ENCODE assay signal across 1 cellular context in the genomic region with DNA sequence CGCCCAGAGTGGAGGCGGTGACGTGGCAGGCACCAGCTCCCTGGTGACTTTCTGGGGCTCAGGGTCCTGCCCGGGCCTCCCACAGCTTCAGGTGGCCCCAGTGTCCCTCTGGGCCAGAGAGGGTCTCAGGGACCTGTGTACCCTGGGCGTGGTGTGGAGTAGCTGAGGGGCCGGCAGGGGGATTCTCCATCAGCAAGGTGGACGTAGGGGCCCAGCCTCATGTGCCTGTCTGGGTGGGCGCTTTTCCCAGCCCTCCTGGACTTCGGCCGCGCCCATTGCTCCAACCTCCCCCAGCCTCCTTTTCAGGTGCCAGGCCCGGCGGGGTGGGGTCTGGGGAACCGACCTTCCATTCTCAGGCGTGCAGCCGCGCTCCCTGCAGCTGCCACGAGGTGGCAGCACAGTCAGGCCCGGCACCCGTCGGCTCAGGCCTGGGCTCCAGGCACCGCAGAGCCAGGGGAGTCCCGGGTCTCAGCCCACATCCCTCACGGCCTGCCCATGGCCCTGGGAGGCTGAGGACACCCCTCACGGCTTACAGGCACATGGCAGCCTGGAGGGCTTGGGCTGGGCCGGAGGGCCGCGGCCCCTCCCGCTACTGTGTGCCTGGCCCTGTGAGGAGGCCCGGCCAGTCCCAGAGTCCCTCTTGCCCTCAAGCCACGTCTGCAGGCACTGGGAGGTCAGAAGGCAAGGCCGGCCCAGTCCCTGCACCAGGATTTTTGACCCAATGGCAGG.
A peak's percentile ranks its signal among the peaks of the same experiment; 100 is the strongest.
TF ChIP-seq lines count a peak whose summit lies in the region.

No MANE protein-coding gene starts in this region.

TF ChIP-seq in HEK293, 187 proteins besides CTCF, POLR2A, EP300 and RAD21 (continued from another document):
- TF ChIP-seq, protein P1, sequence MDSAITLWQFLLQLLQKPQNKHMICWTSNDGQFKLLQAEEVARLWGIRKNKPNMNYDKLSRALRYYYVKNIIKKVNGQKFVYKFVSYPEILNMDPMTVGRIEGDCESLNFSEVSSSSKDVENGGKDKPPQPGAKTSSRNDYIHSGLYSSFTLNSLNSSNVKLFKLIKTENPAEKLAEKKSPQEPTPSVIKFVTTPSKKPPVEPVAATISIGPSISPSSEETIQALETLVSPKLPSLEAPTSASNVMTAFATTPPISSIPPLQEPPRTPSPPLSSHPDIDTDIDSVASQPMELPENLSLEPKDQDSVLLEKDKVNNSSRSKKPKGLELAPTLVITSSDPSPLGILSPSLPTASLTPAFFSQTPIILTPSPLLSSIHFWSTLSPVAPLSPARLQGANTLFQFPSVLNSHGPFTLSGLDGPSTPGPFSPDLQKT (IDR thresholded peaks at IDR 0.05; ENCODE audit: borderline replicate concordance, low read depth, low read length): no peak
- TF ChIP-seq ZIC2 (tag by site-specific recombination; IDR thresholded peaks at IDR 0.05) (peak; percentile 8; the same call in 1 of the 2 replicates), GLIS1 (tag by site-specific recombination; IDR thresholded peaks at IDR 0.05) (peak; percentile 45), KLF10 (tag by site-specific recombination; IDR thresholded peaks at IDR 0.05) (no peak), ZNF394 (tag by site-specific recombination; IDR thresholded peaks at IDR 0.05; ENCODE audit: borderline replicate concordance) (peak; percentile 65; the same call in 1 of the 2 replicates), ZBTB7A (tag by site-specific recombination; IDR thresholded peaks at IDR 0.05; ENCODE audit: low read depth) (no peak), ZNF335 (tag by site-specific recombination; conservative IDR thresholded peaks at IDR 0.05) (no peak), ZNF23 (tag by site-specific recombination; IDR thresholded peaks at IDR 0.05; ENCODE audit: borderline replicate concordance) (no peak), ZNF654 (tag by site-specific recombination; IDR thresholded peaks at IDR 0.05; ENCODE audit: low read depth) (peak; percentile 48), ZNF837 (tag by site-specific recombination; IDR thresholded peaks at IDR 0.05) (no peak)
- TF ChIP-seq, protein P2, sequence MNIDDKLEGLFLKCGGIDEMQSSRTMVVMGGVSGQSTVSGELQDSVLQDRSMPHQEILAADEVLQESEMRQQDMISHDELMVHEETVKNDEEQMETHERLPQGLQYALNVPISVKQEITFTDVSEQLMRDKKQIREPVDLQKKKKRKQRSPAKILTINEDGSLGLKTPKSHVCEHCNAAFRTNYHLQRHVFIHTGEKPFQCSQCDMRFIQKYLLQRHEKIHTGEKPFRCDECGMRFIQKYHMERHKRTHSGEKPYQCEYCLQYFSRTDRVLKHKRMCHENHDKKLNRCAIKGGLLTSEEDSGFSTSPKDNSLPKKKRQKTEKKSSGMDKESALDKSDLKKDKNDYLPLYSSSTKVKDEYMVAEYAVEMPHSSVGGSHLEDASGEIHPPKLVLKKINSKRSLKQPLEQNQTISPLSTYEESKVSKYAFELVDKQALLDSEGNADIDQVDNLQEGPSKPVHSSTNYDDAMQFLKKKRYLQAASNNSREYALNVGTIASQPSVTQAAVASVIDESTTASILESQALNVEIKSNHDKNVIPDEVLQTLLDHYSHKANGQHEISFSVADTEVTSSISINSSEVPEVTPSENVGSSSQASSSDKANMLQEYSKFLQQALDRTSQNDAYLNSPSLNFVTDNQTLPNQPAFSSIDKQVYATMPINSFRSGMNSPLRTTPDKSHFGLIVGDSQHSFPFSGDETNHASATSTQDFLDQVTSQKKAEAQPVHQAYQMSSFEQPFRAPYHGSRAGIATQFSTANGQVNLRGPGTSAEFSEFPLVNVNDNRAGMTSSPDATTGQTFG (tag by site-specific recombination; IDR thresholded peaks at IDR 0.05; ENCODE audit: borderline replicate concordance): no peak
